Comparison of ENCODE assay signal across 25 cellular contexts in genomic region chr2:222408684-222409083, GRCh38. TPM values are rescaled to one million over a fixed set of nuclear protein-coding genes. Genes with fewer than 3 reads are reported as not detected.
"Had no signal": no experiment of that assay in that cellular context is flagged by ENCODE, and none has a peak within 500 bp of the region (broad histone marks: within the 10 kb centered on the region; RNA-seq: fewer than 3 reads in every experiment).

No MANE protein-coding gene starts in this region.

- H3K27me3 Mint-ChIP-seq: dendritic cell treated with granulocyte-macrophage colony-stimulating factor and Interleukin-4, amounts not matched to agents 40 ng/mL and 50 ng/mL, for 4 days; effector memory CD8-positive, alpha-beta T cell had no signal

- H3K4me1 Mint-ChIP-seq: endodermal cell had no signal

- H3K27me3 ChIP-seq: colonic mucosa, esophagus muscularis mucosa, foreskin keratinocyte, gastroesophageal sphincter, heart right ventricle, left lung had no signal

- H3K9me3 ChIP-seq: colonic mucosa, esophagus muscularis mucosa, gastroesophageal sphincter, lower lobe of right lung had no signal

- H3K4me1 ChIP-seq: colonic mucosa, esophagus muscularis mucosa, foreskin keratinocyte, gastroesophageal sphincter, heart right ventricle, left lung, lower lobe of right lung had no signal

- H3K27ac ChIP-seq: colonic mucosa, epithelial cell of prostate, esophagus muscularis mucosa, foreskin keratinocyte, gastroesophageal sphincter, heart right ventricle, left lung, lower lobe of right lung had no signal

- DNase-seq: colonic mucosa; cortex of kidney; effector CD8-positive, alpha-beta T cell; effector memory CD8-positive, alpha-beta T cell; endodermal cell; erythroblast; foreskin keratinocyte; head of caudate nucleus; heart right ventricle; hippocampal formation; left cardiac atrium; left lung; left ventricle myocardium superior; lower lobe of right lung; mesenchymal stem cell; midbrain had no signal

- H3K4me3 Mint-ChIP-seq: dendritic cell treated with granulocyte-macrophage colony-stimulating factor and Interleukin-4, amounts not matched to agents 40 ng/mL and 50 ng/mL, for 4 days; effector memory CD8-positive, alpha-beta T cell; endodermal cell had no signal

- H3K4me3 ChIP-seq: colonic mucosa, esophagus muscularis mucosa, gastroesophageal sphincter, heart right ventricle, left lung, lower lobe of right lung had no signal

- H3K36me3 ChIP-seq: colonic mucosa, esophagus muscularis mucosa, gastroesophageal sphincter, heart right ventricle, left lung, lower lobe of right lung had no signal

- ATAC-seq: effector memory CD8-positive, alpha-beta T cell; foreskin keratinocyte; gastroesophageal sphincter; heart right ventricle; left cardiac atrium; left lung; left ventricle myocardium superior; lower lobe of right lung had no signal

- H3K27ac Mint-ChIP-seq: dendritic cell treated with granulocyte-macrophage colony-stimulating factor and Interleukin-4, amounts not matched to agents 40 ng/mL and 50 ng/mL, for 4 days; effector memory CD8-positive, alpha-beta T cell; endodermal cell had no signal

RNA-seq across cellular contexts. Expression of gene SGPP2, which starts 15.7 kb away (rescaled TPM):
- total RNA-seq: dermis microvascular lymphatic vessel endothelial cell, endodermal cell, fibroblast of lung, fibroblast of villous mesenchyme, lung microvascular endothelial cell, mesenteric fat pad had no signal
